8 cellular contexts compared by ENCODE assay signal in the genomic region with DNA sequence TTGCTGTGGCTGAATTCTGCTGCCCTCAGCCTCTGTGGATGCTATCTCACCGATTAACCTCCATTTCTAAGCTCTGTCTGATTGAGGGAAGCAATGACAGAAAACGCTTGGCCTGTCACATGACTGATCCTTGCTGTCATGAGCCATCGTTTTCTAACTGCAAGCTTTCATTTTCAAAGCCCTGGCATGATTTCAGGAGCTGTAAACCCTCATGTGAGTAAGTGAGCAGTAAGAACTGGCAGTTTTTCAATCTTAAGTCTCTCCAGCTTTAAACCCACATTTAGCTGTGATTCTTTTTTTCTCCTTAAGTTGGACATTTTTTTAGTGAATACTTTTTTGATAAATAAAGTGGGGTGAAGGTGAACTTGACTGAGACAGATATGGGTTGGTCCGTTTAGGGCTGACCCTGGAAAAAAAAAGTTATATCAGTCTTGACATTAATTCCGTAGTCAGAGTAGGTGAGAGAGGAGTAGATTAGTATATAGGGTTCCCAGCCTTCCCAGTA.
A peak's percentile ranks its signal among the peaks of the same experiment; 100 is the strongest.
DNase-seq lines count a peak whose midpoint lies in the region; ATAC-seq and TF ChIP-seq lines count a peak whose summit lies in the region.

No MANE protein-coding gene starts in this region.

- no peaks in the 10 kb centered on the region for H3K9me3 ChIP-seq in colonic mucosa

- peak; percentile 4 for DNase-seq in stimulated activated CD4-positive, alpha-beta T cell treated with anti-CD3 and anti-CD28 coated beads, Interleukin-1b, Interleukin-23, amount 100 ng/mL, for 48 hours
- no peak for DNase-seq in stimulated activated CD4-positive, alpha-beta T cell treated with anti-CD3 and anti-CD28 coated beads, Interleukin-12 subunit alpha, Interleukin-12 subunit beta, amount 100 ng/mL, for 4 hours
- DNase-seq in colonic mucosa = peak; percentile 83
- DNase-seq in medulla oblongata (ENCODE audit: extremely low spot score) = peak; percentile 76
- no peak for DNase-seq in COR-L47 (lab: John Stamatoyannopoulos, UW)

- no peak for ATAC-seq in GM21367 (IDR thresholded peaks at IDR 0.05; ENCODE audit: unreplicated experiment)
- ATAC-seq in HG02981 (IDR thresholded peaks at IDR 0.05; ENCODE audit: unreplicated experiment) = no peak
- ATAC-seq in HG02763 (IDR thresholded peaks at IDR 0.05; ENCODE audit: unreplicated experiment) = no peak

- intact Hi-C loops in colonic mucosa (cut with DNase I) = no loop called here

- H3K27ac ChIP-seq in colonic mucosa = no peak overlapping the region

- H3K27me3 ChIP-seq in colonic mucosa = no peaks in the 10 kb centered on the region

- H3K4me3 ChIP-seq in colonic mucosa = no peak overlapping the region

- no peak overlapping the region for H3K9ac ChIP-seq in colonic mucosa (ENCODE audit: low read depth in 2 of 2, low read length in 2 of 2)

- H3K36me3 ChIP-seq in colonic mucosa = no peaks in the 10 kb centered on the region

- no peak for TF ChIP-seq CTCF in colonic mucosa (IDR thresholded peaks at IDR 0.05)

- no peaks in the 10 kb centered on the region for H3K4me1 ChIP-seq in colonic mucosa

Comparison
In these comparisons a context has a peak if more than half of its experiments do, and no peak if none do; other contexts are left out.
1. DNase-seq: peak in stimulated activated CD4-positive, alpha-beta T cell treated with anti-CD3 and anti-CD28 coated beads, Interleukin-1b, Interleukin-23, amount 100 ng/mL, for 48 hours (single experiment), colonic mucosa (single experiment) and medulla oblongata (single experiment); none in stimulated activated CD4-positive, alpha-beta T cell treated with anti-CD3 and anti-CD28 coated beads, Interleukin-12 subunit alpha, Interleukin-12 subunit beta, amount 100 ng/mL, for 4 hours (single experiment) and COR-L47 (single experiment).